10 cellular contexts compared by ENCODE assay signal in the genomic region with DNA sequence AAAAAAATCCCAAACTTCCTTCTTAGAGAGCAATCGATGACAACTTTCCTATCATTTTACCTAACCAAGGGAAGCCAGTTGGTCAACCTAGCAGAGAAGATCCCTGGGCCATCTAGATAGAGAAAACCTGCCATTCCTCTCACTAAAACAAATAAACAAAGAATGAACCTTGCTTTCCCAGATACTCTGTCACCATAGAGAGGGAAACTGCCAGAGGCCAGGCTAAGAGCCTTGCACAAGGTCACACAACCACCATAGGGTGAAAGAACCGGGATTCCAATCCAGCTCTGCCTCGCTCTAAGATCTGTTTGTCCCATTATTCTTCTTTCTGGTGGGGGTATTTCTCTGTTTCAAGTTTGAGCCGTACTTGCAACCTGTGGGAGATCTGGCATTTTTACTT.
"Had no signal": no experiment of that assay in that cellular context is flagged by ENCODE, and none has a peak within 500 bp of the region (broad histone marks: within the 10 kb centered on the region; RNA-seq: fewer than 3 reads in every experiment).

No MANE protein-coding gene starts in this region.

- H3K4me3 ChIP-seq: GM23338, K562 had no signal

- H3K9ac ChIP-seq: KMS-11 had no signal

- ATAC-seq: GM23338, K562 had no signal

- H2AFZ ChIP-seq: GM23338 had no signal

- FAIRE-seq: H1, H54, HTR-8/SVneo, K562 had no signal

- H3K4me2 ChIP-seq: GM23338, KMS-11 had no signal

- H3K27ac ChIP-seq: KMS-11 had no signal

- DNase-seq: H9, HCEC 1CT, IMR-90, Karpas-422 had no signal
